22 cellular contexts compared by ENCODE assay signal in genomic region chr18:79377187-79377891, GRCh38. TPM values are rescaled to one million over a fixed set of nuclear protein-coding genes. Genes with fewer than 3 reads are reported as not detected.
DNase-seq lines count a peak whose midpoint lies in the region; ATAC-seq and TF ChIP-seq lines count a peak whose summit lies in the region.
"Had no signal": no experiment of that assay in that cellular context is flagged by ENCODE, and none has a peak within 500 bp of the region (broad histone marks: within the 10 kb centered on the region; RNA-seq: fewer than 3 reads in every experiment).

No MANE protein-coding gene starts in this region.

- no peak overlapping the region for H3K4me3 Mint-ChIP-seq in activated CD8-positive, alpha-beta memory T cell treated with anti-CD3 and anti-CD28 coated beads, Interleukin-2, amount 10 ng/mL, durations not matched to agents 7 days and 5 days
- H3K4me3 Mint-ChIP-seq in central memory CD8-positive, alpha-beta T cell, result no peak overlapping the region
- H3K4me3 Mint-ChIP-seq: CD8-positive, alpha-beta T cell; HFFc6; IgD-negative memory B cell had no signal

- H3K36me3 Mint-ChIP-seq in activated CD8-positive, alpha-beta memory T cell treated with anti-CD3 and anti-CD28 coated beads, Interleukin-2, amount 10 ng/mL, durations not matched to agents 7 days and 5 days, result no peaks in the 10 kb centered on the region
- H3K36me3 Mint-ChIP-seq in central memory CD8-positive, alpha-beta T cell (ENCODE audit: insufficient read depth), result peaks cover 14% of the 10 kb centered on the region

- intact Hi-C loops in upper lobe of right lung (cut with DNase I), result no loop called here

- ATAC-seq in activated CD8-positive, alpha-beta memory T cell treated with anti-CD3 and anti-CD28 coated beads, Interleukin-2, amount 10 ng/mL, durations not matched to agents 7 days and 5 days, result no peak
- no peak for ATAC-seq in central memory CD8-positive, alpha-beta T cell (replicated peaks; ENCODE audit: extremely low read depth, poor library complexity, severe bottlenecking)
- ATAC-seq in upper lobe of right lung, result no peak
- ATAC-seq: CD8-positive, alpha-beta T cell had no signal

- H3K27me3 Mint-ChIP-seq in activated CD8-positive, alpha-beta memory T cell treated with anti-CD3 and anti-CD28 coated beads, Interleukin-2, amount 10 ng/mL, durations not matched to agents 7 days and 5 days, result no peaks in the 10 kb centered on the region
- H3K27me3 Mint-ChIP-seq in central memory CD8-positive, alpha-beta T cell, result no peaks in the 10 kb centered on the region
- H3K27me3 Mint-ChIP-seq: IgD-negative memory B cell had no signal

- H3K4me3 ChIP-seq in upper lobe of right lung, result no peak overlapping the region
- H3K4me3 ChIP-seq: BLaER1, SJCRH30 had no signal

- peaks cover 6% of the 10 kb centered on the region for H3K4me1 Mint-ChIP-seq in activated CD8-positive, alpha-beta memory T cell treated with anti-CD3 and anti-CD28 coated beads, Interleukin-2, amount 10 ng/mL, durations not matched to agents 7 days and 5 days
- peaks cover 6% of the 10 kb centered on the region for H3K4me1 Mint-ChIP-seq in central memory CD8-positive, alpha-beta T cell

- no peaks in the 10 kb centered on the region for H3K9me3 ChIP-seq in upper lobe of right lung
- H3K9me3 ChIP-seq: BLaER1, SJCRH30 had no signal

- CTCF ChIA-PET in activated CD8-positive, alpha-beta memory T cell treated with anti-CD3 and anti-CD28 coated beads, Interleukin-2, amount 10 ng/mL, durations not matched to agents 7 days and 5 days (lab: Charles Lee), result interaction anchor here (1.1 to 5.8 kb wide), 6 partner anchors 16 to 268 kb away, joined by 3 to 49 read pairs (median 6); no protein-coding TSS in a partner anchor

- TF ChIP-seq CTCF in upper lobe of right lung (IDR thresholded peaks at IDR 0.05), result no peak

- H3K27ac Mint-ChIP-seq in activated CD8-positive, alpha-beta memory T cell treated with anti-CD3 and anti-CD28 coated beads, Interleukin-2, amount 10 ng/mL, durations not matched to agents 7 days and 5 days, result no peak overlapping the region
- peak overlapping the region; percentile 19 for H3K27ac Mint-ChIP-seq in central memory CD8-positive, alpha-beta T cell (ENCODE audit: low read depth)
- H3K27ac Mint-ChIP-seq: CD8-positive, alpha-beta T cell; HFFc6 had no signal

- peak; percentile 46 for DNase-seq in activated CD8-positive, alpha-beta memory T cell treated with anti-CD3 and anti-CD28 coated beads, Interleukin-2, amount 50 U/mL, for 48 hours
- no peak for DNase-seq in activated CD8-positive, alpha-beta memory T cell treated with anti-CD3 and anti-CD28 coated beads, Interleukin-2, amount 10 ng/mL, durations not matched to agents 7 days and 5 days
- no peak for DNase-seq in central memory CD8-positive, alpha-beta T cell (ENCODE audit: low spot score in 2 of 2)
- peak; percentile 84 for DNase-seq in mesenteric fat pad (ENCODE audit: low spot score)
- DNase-seq in upper lobe of right lung, result peak; percentile 61
- DNase-seq in NCI-H1105 (lab: John Stamatoyannopoulos, UW), result no peak
- DNase-seq in HuH-7.5 (ENCODE audit: low spot score), result no peak
- no peak for DNase-seq in middle frontal gyrus (ENCODE audit: extremely low spot score, low spot score)
- DNase-seq: CD8-positive, alpha-beta T cell; HFFc6; Kasumi-1; NCI-H1417; NCI-H1930; NCI-H446; NCI-H69; NK-92 treated with Interleukin-12 subunit alpha and Interleukin-12 subunit beta, amount 100 ng/mL, for 24 hours; OCI-M1; SJCRH30 had no signal

- H3K36me3 ChIP-seq in upper lobe of right lung, result peaks cover 24% of the 10 kb centered on the region
- H3K36me3 ChIP-seq: SJCRH30 had no signal

- H3K9me3 Mint-ChIP-seq in activated CD8-positive, alpha-beta memory T cell treated with anti-CD3 and anti-CD28 coated beads, Interleukin-2, amount 10 ng/mL, durations not matched to agents 7 days and 5 days (ENCODE audit: low read depth), result no peaks in the 10 kb centered on the region
- no peaks in the 10 kb centered on the region for H3K9me3 Mint-ChIP-seq in central memory CD8-positive, alpha-beta T cell
- H3K9me3 Mint-ChIP-seq: CD8-positive, alpha-beta T cell; HFFc6; IgD-negative memory B cell had no signal

- H3K27me3 ChIP-seq in upper lobe of right lung, result no peaks in the 10 kb centered on the region
- H3K27me3 ChIP-seq: BLaER1, SJCRH30 had no signal

- no peak overlapping the region for H3K27ac ChIP-seq in upper lobe of right lung
- H3K27ac ChIP-seq: BLaER1, SJCRH30 had no signal

- peaks cover 3% of the 10 kb centered on the region for H3K4me1 ChIP-seq in upper lobe of right lung
- H3K4me1 ChIP-seq: SJCRH30 had no signal

RNA-seq across cellular contexts. Expression of gene NFATC1, which starts 18.4 kb away (rescaled TPM):
- total RNA-seq in activated CD8-positive, alpha-beta memory T cell treated with anti-CD3 and anti-CD28 coated beads, Interleukin-2, amount 10 ng/mL, durations not matched to agents 7 days and 5 days, result 10 to 100 TPM; 25.7 to 27.8 TPM
- 35.4 TPM for total RNA-seq in mesenteric fat pad
- 16.6 TPM for total RNA-seq in upper lobe of right lung
- total RNA-seq: HT-29, RPMI7951 had no signal

Comparison
In these comparisons a context has a peak if more than half of its experiments do, and no peak if none do; other contexts are left out.
1. DNase-seq: peak in activated CD8-positive, alpha-beta memory T cell treated with anti-CD3 and anti-CD28 coated beads, Interleukin-2, amount 50 U/mL, for 48 hours (single experiment), mesenteric fat pad (single experiment) and upper lobe of right lung (single experiment); none in activated CD8-positive, alpha-beta memory T cell treated with anti-CD3 and anti-CD28 coated beads, Interleukin-2, amount 10 ng/mL, durations not matched to agents 7 days and 5 days (single experiment), central memory CD8-positive, alpha-beta T cell (0 of 2), NCI-H1105 (single experiment), HuH-7.5 (single experiment) and middle frontal gyrus (single experiment).